25 cellular contexts compared by ENCODE assay signal in the genomic region with DNA sequence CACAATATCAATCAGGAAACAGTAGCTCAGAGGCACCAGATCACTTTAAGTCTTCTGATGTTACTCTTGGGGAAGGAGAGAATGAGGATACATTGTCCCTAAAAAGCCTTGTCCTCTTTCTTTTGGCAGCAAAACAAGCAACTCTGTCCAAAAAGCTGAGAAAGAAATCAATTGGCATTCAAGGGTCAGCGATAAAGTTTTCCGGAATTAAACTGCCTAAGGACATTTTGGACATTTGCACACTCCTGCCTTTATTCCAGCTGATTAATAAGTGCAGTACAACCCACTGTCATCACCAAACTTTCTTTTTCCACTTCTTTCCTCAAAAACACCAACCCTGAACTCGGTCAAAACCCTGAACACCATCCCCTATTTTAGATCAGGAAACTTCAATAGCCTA.
"Had no signal": no experiment of that assay in that cellular context is flagged by ENCODE, and none has a peak within 500 bp of the region (broad histone marks: within the 10 kb centered on the region; RNA-seq: fewer than 3 reads in every experiment).

No MANE protein-coding gene starts in this region.

- ATAC-seq: K562 had no signal

- H3K4me3 ChIP-seq: K562, SJSA1 had no signal

- H3K27me3 ChIP-seq: SJSA1 had no signal

- DNase-seq: Kasumi-1, MM.1S, MV-4-11, NCI-H1048, NCI-H1417 treated with DMSO at 0.1 percent for 48 hours, NCI-H146, NCI-H1694 treated with DMSO at 0.1 percent for 48 hours, NCI-H1930, NCI-H2081, NCI-H2107, NCI-H226, NCI-H446, NCI-H510A, NCI-H524 treated with DMSO at 0.1 percent for 48 hours, NCI-H69, NCI-H774, Right ventricle myocardium superior, RPMI8226, SIG-M5, SK-N-SH, SW 1271 had no signal

- H3K4me2 ChIP-seq: KMS-11, SK-N-SH had no signal

- H3K36me3 ChIP-seq: SJSA1 had no signal

- H3K4me3 Mint-ChIP-seq: IgD-negative memory B cell had no signal

- H3K36me3 Mint-ChIP-seq: IgD-negative memory B cell had no signal

- H3K27ac ChIP-seq: KMS-11, SJSA1 had no signal

- H3K27ac Mint-ChIP-seq: IgD-negative memory B cell had no signal

- H3K4me1 Mint-ChIP-seq: IgD-negative memory B cell had no signal

- H3K9me2 ChIP-seq: SK-N-SH had no signal

- H3K9me3 ChIP-seq: SJSA1, SK-N-SH had no signal

- H3K4me1 ChIP-seq: SJSA1 had no signal
